ENCODE assay signal across 22 cellular contexts in genomic region chr19:19160489-19161035, GRCh38.
DNase-seq lines count a peak whose midpoint lies in the region; ATAC-seq lines count a peak whose summit lies in the region.
"Had no signal": no experiment of that assay in that cellular context is flagged by ENCODE, and none has a peak within 500 bp of the region (broad histone marks: within the 10 kb centered on the region; RNA-seq: fewer than 3 reads in every experiment).

No MANE protein-coding gene starts in this region.

- H3K9me3 ChIP-seq in BLaER1, result no peaks in the 10 kb centered on the region
- H3K9me3 ChIP-seq in HUES6 (ENCODE audit: control insufficient read depth, insufficient read depth, low read depth, low read length), result no peaks in the 10 kb centered on the region
- H3K9me3 ChIP-seq: adrenal gland, gastrocnemius medialis had no signal

- peaks cover 10% of the 10 kb centered on the region for H3K4me1 Mint-ChIP-seq in activated naive CD8-positive, alpha-beta T cell treated with anti-CD3 and anti-CD28 coated beads, Interleukin-2, amount 50 U/mL, for 24 hours

- H4K20me1 ChIP-seq in BLaER1, result no peaks in the 10 kb centered on the region

- H3K4me3 Mint-ChIP-seq in activated naive CD8-positive, alpha-beta T cell treated with anti-CD3 and anti-CD28 coated beads, Interleukin-2, amount 50 U/mL, for 24 hours, result no peak overlapping the region
- H3K4me3 Mint-ChIP-seq: activated CD4-positive, alpha-beta T cell treated with anti-CD3 and anti-CD28 coated beads, Interleukin-2, amount 10 ng/mL, durations not matched to agents 7 days and 5 days; activated T-cell treated with anti-CD3 and anti-CD28 coated beads, Interleukin-2, amount 50 U/mL, for 4 hours; T-helper 2 cell treated with Interferon-gamma antibody and Interleukin-4, amounts not matched to agents 5 μg/mL and 100 μg/mL, for 36 hours had no signal

- no peaks in the 10 kb centered on the region for H3K9me3 Mint-ChIP-seq in activated naive CD8-positive, alpha-beta T cell treated with anti-CD3 and anti-CD28 coated beads, Interleukin-2, amount 50 U/mL, for 24 hours
- H3K9me3 Mint-ChIP-seq: activated CD4-positive, alpha-beta T cell treated with anti-CD3 and anti-CD28 coated beads, Interleukin-2, amount 10 ng/mL, durations not matched to agents 7 days and 5 days; activated T-cell treated with anti-CD3 and anti-CD28 coated beads, Interleukin-2, amount 50 U/mL, for 4 hours; T-helper 2 cell treated with Interferon-gamma antibody and Interleukin-4, amounts not matched to agents 5 μg/mL and 100 μg/mL, for 36 hours had no signal

- no peak overlapping the region for H3K27ac Mint-ChIP-seq in activated naive CD8-positive, alpha-beta T cell treated with anti-CD3 and anti-CD28 coated beads, Interleukin-2, amount 50 U/mL, for 24 hours
- H3K27ac Mint-ChIP-seq: activated CD4-positive, alpha-beta T cell treated with anti-CD3 and anti-CD28 coated beads, Interleukin-2, amount 10 ng/mL, durations not matched to agents 7 days and 5 days; T-helper 2 cell treated with Interferon-gamma antibody and Interleukin-4, amounts not matched to agents 5 μg/mL and 100 μg/mL, for 36 hours had no signal

- peak overlapping the region; percentile 63 for H3K4me2 ChIP-seq in BLaER1
- H3K4me2 ChIP-seq: KMS-11 had no signal

- H3K4me3 ChIP-seq in BLaER1 (no peak overlapping the region), HUES6 (ENCODE audit: low read depth, low read length) (no peak overlapping the region; the same call in 1 of the 2 replicates)
- H3K4me3 ChIP-seq: adrenal gland, gastrocnemius medialis had no signal

- H3K27ac ChIP-seq in BLaER1 (peak overlapping the region; percentile 65), HUES6 (ENCODE audit: low read depth, low read length) (peak overlapping the region; percentile 77; the same call in 1 of the 2 replicates)
- H3K27ac ChIP-seq: adrenal gland, gastrocnemius medialis, KMS-11 had no signal

- H3K36me3 ChIP-seq in BLaER1, result peaks cover 17% of the 10 kb centered on the region
- no peaks in the 10 kb centered on the region for H3K36me3 ChIP-seq in HUES6 (ENCODE audit: control insufficient read depth, insufficient read depth, low read length)
- H3K36me3 ChIP-seq: adrenal gland had no signal

- H3K36me3 Mint-ChIP-seq in activated naive CD8-positive, alpha-beta T cell treated with anti-CD3 and anti-CD28 coated beads, Interleukin-2, amount 50 U/mL, for 24 hours (ENCODE audit: low read depth), result peaks cover 10% of the 10 kb centered on the region

- DNase-seq in activated naive CD8-positive, alpha-beta T cell treated with anti-CD3 and anti-CD28 coated beads, Interleukin-2, amount 50 U/mL, for 24 hours, result peak; percentile 9
- no peak for DNase-seq in activated naive CD4-positive, alpha-beta T cell (lab: John Stamatoyannopoulos, UW)
- DNase-seq in NCI-H128 (lab: John Stamatoyannopoulos, UW; ENCODE audit: unreplicated experiment), result no peak
- no peak for DNase-seq in OCI-M1 (lab: John Stamatoyannopoulos, UW)
- DNase-seq: activated CD4-positive, alpha-beta T cell treated with anti-CD3 and anti-CD28 coated beads, Interleukin-2, amount 10 ng/mL, durations not matched to agents 7 days and 5 days; activated T-cell treated with anti-CD3 and anti-CD28 coated beads, Interleukin-2, amount 50 U/mL, for 4 hours; adrenal gland; cerebellar nuclear complex; COR-L47; gastrocnemius medialis; GF-D8; NCI-H2029; NCI-H748 treated with DMSO at 0.1 percent for 48 hours; occipital lobe; SHP77; stimulated activated naive CD4-positive, alpha-beta T cell treated with Interleukin-2 at 50 U/mL for 16 hours had no signal

- peaks cover 32% of the 10 kb centered on the region for H3K4me1 ChIP-seq in BLaER1
- no peaks in the 10 kb centered on the region; the same call in 1 of the 2 replicates for H3K4me1 ChIP-seq in HUES6 (ENCODE audit: control insufficient read depth, insufficient read depth, low read length)
- H3K4me1 ChIP-seq: adrenal gland, gastrocnemius medialis had no signal

- ATAC-seq in GM18868 (IDR thresholded peaks at IDR 0.05; ENCODE audit: unreplicated experiment), result peak; percentile 50
- peak; percentile 18 for ATAC-seq in activated naive CD8-positive, alpha-beta T cell treated with anti-CD3 and anti-CD28 coated beads, Interleukin-2, amount 50 U/mL, for 24 hours
- ATAC-seq in GM18873 (IDR thresholded peaks at IDR 0.05; ENCODE audit: low FRiP score, unreplicated experiment), result no peak
- ATAC-seq: activated T-cell treated with anti-CD3 and anti-CD28 coated beads, Interleukin-2, amount 50 U/mL, for 4 hours; gastrocnemius medialis had no signal

- H3K27me3 Mint-ChIP-seq in activated naive CD8-positive, alpha-beta T cell treated with anti-CD3 and anti-CD28 coated beads, Interleukin-2, amount 50 U/mL, for 24 hours, result no peaks in the 10 kb centered on the region
- H3K27me3 Mint-ChIP-seq: activated CD4-positive, alpha-beta T cell treated with anti-CD3 and anti-CD28 coated beads, Interleukin-2, amount 10 ng/mL, durations not matched to agents 7 days and 5 days had no signal

- H3K27me3 ChIP-seq in BLaER1 (no peaks in the 10 kb centered on the region), HUES6 (ENCODE audit: control insufficient read depth, insufficient read depth, low read length) (no peaks in the 10 kb centered on the region)
- H3K27me3 ChIP-seq: adrenal gland, gastrocnemius medialis had no signal

- H3K9ac ChIP-seq in BLaER1 (no peak overlapping the region), HUES6 (ENCODE audit: low read length) (peak overlapping the region; percentile 52)
- H3K9ac ChIP-seq: KMS-11 had no signal
